Comparison of ENCODE assay signal across 8 cellular contexts in the genomic region with DNA sequence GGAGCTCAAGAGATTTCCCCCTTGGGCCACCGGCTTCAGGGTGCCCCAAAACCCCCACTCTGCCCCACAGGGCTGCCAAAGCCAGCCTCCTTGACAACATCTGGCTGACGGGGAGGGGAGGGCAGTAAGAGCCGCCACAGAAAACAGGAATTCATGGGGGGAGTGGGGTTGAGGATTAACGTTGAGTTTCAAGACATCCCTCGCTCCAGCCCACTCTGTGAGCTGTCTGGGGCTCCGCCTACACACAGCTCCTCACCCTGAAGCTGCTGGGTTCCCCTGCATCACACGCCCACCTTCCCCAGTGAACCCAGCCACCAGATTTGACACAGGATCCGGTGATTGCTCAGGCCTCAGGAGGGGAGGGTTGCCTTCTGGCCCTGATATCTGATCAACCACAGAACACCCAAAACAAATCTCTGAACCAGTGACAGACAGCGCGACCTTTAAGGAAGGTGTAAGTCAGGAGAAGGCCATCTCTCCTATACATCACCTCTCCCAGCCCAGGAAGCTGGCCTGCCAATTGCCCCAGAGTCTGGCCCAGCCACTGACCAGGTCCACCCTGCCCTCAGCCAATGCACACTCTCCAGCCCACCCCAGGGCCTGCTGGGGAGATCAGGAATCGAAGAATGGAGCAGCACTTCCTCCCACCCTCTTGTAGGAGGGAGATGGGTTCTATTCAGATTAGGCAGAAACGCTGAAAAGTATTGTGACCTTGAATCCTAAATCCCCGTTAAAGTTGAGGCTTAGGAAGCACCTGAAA.
DNase-seq lines count a peak whose midpoint lies in the region; ATAC-seq and TF ChIP-seq lines count a peak whose summit lies in the region.

No MANE protein-coding gene starts in this region.

- no peak overlapping the region for H3K4me3 ChIP-seq in sigmoid colon

- H3K27ac Mint-ChIP-seq in activated CD4-positive, alpha-beta memory T cell treated with anti-CD3 and anti-CD28 coated beads for 36 hours = peak overlapping the region; percentile 94
- H3K27ac Mint-ChIP-seq in type B pancreatic cell (no peak overlapping the region), WTC11 (no peak overlapping the region; the same call in 1 of the 2 replicates)

- H3K36me3 ChIP-seq in sigmoid colon = no peaks in the 10 kb centered on the region

- no peak for TF ChIP-seq EP300 in sigmoid colon (IDR thresholded peaks at IDR 0.05)

- H3K4me1 Mint-ChIP-seq in activated CD4-positive, alpha-beta memory T cell treated with anti-CD3 and anti-CD28 coated beads for 36 hours (ENCODE audit: low read depth) = peaks cover 96% of the 10 kb centered on the region
- H3K4me1 Mint-ChIP-seq in type B pancreatic cell (ENCODE audit: unreplicated experiment) (peaks cover 63% of the 10 kb centered on the region), WTC11 (peaks cover 21% of the 10 kb centered on the region)

- WGBS in sigmoid colon, 2 donors = 70 to 89% methylated on average over 13 of the region's 13 CpGs

- peak overlapping the region in 3 of 4 donors; percentile 80 to 87 (median 83) for H3K27ac ChIP-seq in sigmoid colon

- DNase-seq in activated CD4-positive, alpha-beta memory T cell treated with anti-CD3 and anti-CD28 coated beads for 36 hours = peak; percentile 88
- peak; percentile 60 for DNase-seq in sigmoid colon
- DNase-seq in type B pancreatic cell (ENCODE audit: extremely low spot score, unreplicated experiment) = no peak
- DNase-seq in Right ventricle myocardium inferior (ENCODE audit: missing footprints) = no peak
- no peak for DNase-seq in WTC11 (ENCODE audit: low spot score)
- DNase-seq in NCI-H748 treated with DMSO at 0.1 percent for 48 hours (lab: John Stamatoyannopoulos, UW) = no peak

- H3K4me3 Mint-ChIP-seq in activated CD4-positive, alpha-beta memory T cell treated with anti-CD3 and anti-CD28 coated beads for 36 hours = no peak overlapping the region
- no peak overlapping the region for H3K4me3 Mint-ChIP-seq in type B pancreatic cell
- no peak overlapping the region for H3K4me3 Mint-ChIP-seq in WTC11

- H3K9me3 Mint-ChIP-seq in activated CD4-positive, alpha-beta memory T cell treated with anti-CD3 and anti-CD28 coated beads for 36 hours = no peaks in the 10 kb centered on the region
- H3K9me3 Mint-ChIP-seq in type B pancreatic cell (no peaks in the 10 kb centered on the region), WTC11 (no peaks in the 10 kb centered on the region)

- peaks cover 26% of the 10 kb centered on the region for H3K36me3 Mint-ChIP-seq in activated CD4-positive, alpha-beta memory T cell treated with anti-CD3 and anti-CD28 coated beads for 36 hours
- H3K36me3 Mint-ChIP-seq in type B pancreatic cell (peaks cover 22% of the 10 kb centered on the region), WTC11 (no peaks in the 10 kb centered on the region)

- intact Hi-C loops in activated CD4-positive, alpha-beta memory T cell treated with anti-CD3 and anti-CD28 coated beads for 36 hours (cut with micrococcal nuclease) = loop anchor here (1.0 to 5.0 kb wide), 6 partner anchors 18 to 176 kb away; no protein-coding TSS in a partner anchor
- intact Hi-C loops in sigmoid colon (cut with DNase I) (loop anchor here (5.0 kb wide), 2 partner anchors 94 to 181 kb away; a partner anchor contains a TSS), Right ventricle myocardium inferior (cut with DNase I) (no loop called here)

- CTCF ChIA-PET in activated CD4-positive, alpha-beta memory T cell treated with anti-CD3 and anti-CD28 coated beads for 36 hours (lab: Charles Lee) = interaction anchor here (0.7 to 1.7 kb wide), 10 partner anchors 11 to 180 kb away, joined by 3 to 6 read pairs (median 4); a partner anchor contains a TSS
- CTCF ChIA-PET in WTC11 (lab: Charles Lee) = interaction anchor here (1.1 to 1.2 kb wide), 2 partner anchors 34 to 295 kb away, joined by 3 to 6 read pairs; no protein-coding TSS in a partner anchor

- TF ChIP-seq POLR2A in sigmoid colon (IDR thresholded peaks at IDR 0.05) = no peak

- TF ChIP-seq CTCF in sigmoid colon (IDR thresholded peaks at IDR 0.05) = no peak
- TF ChIP-seq CTCF in type B pancreatic cell (conservative IDR thresholded peaks at IDR 0.05) = no peak
- TF ChIP-seq CTCF in WTC11 (IDR thresholded peaks at IDR 0.05) = no peak

- POLR2A ChIA-PET in activated CD4-positive, alpha-beta memory T cell treated with anti-CD3 and anti-CD28 coated beads for 36 hours (lab: Charles Lee) = interaction anchor here (0.8 to 2.3 kb wide), 14 partner anchors 10 to 179 kb away, joined by 3 to 11 read pairs (median 4); a partner anchor contains a TSS
- POLR2A ChIA-PET in WTC11 (lab: Charles Lee) = interaction anchor here (0.6 kb wide), 1 partner anchor 256 kb away, joined by 4 read pairs; no protein-coding TSS in a partner anchor

- H3K27me3 Mint-ChIP-seq in activated CD4-positive, alpha-beta memory T cell treated with anti-CD3 and anti-CD28 coated beads for 36 hours = no peaks in the 10 kb centered on the region
- H3K27me3 Mint-ChIP-seq in type B pancreatic cell (no peaks in the 10 kb centered on the region), WTC11 (ENCODE audit: low read depth) (no peaks in the 10 kb centered on the region)

- no peaks in the 10 kb centered on the region for H3K27me3 ChIP-seq in sigmoid colon

- H3K9me3 ChIP-seq in sigmoid colon = no peaks in the 10 kb centered on the region

- peaks cover 0 to 70% (median 66%) of the 10 kb centered on the region in 4 donors for H3K4me1 ChIP-seq in sigmoid colon

- ATAC-seq in GM19023 (IDR thresholded peaks at IDR 0.05; ENCODE audit: unreplicated experiment) (peak; percentile 64), HG02970 (IDR thresholded peaks at IDR 0.05; ENCODE audit: low FRiP score, unreplicated experiment) (peak; percentile 38), Right ventricle myocardium inferior (no peak), WTC11 (no peak)

TF ChIP-seq in WTC11, 78 proteins besides CTCF, POLR2A, EP300 and RAD21:
- TF ChIP-seq, protein P1, sequence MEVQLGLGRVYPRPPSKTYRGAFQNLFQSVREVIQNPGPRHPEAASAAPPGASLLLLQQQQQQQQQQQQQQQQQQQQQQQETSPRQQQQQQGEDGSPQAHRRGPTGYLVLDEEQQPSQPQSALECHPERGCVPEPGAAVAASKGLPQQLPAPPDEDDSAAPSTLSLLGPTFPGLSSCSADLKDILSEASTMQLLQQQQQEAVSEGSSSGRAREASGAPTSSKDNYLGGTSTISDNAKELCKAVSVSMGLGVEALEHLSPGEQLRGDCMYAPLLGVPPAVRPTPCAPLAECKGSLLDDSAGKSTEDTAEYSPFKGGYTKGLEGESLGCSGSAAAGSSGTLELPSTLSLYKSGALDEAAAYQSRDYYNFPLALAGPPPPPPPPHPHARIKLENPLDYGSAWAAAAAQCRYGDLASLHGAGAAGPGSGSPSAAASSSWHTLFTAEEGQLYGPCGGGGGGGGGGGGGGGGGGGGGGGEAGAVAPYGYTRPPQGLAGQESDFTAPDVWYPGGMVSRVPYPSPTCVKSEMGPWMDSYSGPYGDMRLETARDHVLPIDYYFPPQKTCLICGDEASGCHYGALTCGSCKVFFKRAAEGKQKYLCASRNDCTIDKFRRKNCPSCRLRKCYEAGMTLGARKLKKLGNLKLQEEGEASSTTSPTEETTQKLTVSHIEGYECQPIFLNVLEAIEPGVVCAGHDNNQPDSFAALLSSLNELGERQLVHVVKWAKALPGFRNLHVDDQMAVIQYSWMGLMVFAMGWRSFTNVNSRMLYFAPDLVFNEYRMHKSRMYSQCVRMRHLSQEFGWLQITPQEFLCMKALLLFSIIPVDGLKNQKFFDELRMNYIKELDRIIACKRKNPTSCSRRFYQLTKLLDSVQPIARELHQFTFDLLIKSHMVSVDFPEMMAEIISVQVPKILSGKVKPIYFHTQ (CRISPR knock-in tag; IDR thresholded peaks at IDR 0.05) = no peak
- TF ChIP-seq ZNF416 (CRISPR knock-in tag; IDR thresholded peaks at IDR 0.05) (no peak), IRF2 (CRISPR knock-in tag; IDR thresholded peaks at IDR 0.05; ENCODE audit: borderline replicate concordance, low read depth) (no peak), ZNF396 (CRISPR knock-in tag; IDR thresholded peaks at IDR 0.05; ENCODE audit: borderline replicate concordance) (no peak), ZNF671 (CRISPR knock-in tag; IDR thresholded peaks at IDR 0.05) (no peak)
- TF ChIP-seq, protein P2, sequence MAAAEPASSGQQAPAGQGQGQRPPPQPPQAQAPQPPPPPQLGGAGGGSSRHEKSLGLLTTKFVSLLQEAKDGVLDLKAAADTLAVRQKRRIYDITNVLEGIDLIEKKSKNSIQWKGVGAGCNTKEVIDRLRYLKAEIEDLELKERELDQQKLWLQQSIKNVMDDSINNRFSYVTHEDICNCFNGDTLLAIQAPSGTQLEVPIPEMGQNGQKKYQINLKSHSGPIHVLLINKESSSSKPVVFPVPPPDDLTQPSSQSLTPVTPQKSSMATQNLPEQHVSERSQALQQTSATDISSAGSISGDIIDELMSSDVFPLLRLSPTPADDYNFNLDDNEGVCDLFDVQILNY (CRISPR knock-in tag; IDR thresholded peaks at IDR 0.05) = no peak
- TF ChIP-seq, protein P3, sequence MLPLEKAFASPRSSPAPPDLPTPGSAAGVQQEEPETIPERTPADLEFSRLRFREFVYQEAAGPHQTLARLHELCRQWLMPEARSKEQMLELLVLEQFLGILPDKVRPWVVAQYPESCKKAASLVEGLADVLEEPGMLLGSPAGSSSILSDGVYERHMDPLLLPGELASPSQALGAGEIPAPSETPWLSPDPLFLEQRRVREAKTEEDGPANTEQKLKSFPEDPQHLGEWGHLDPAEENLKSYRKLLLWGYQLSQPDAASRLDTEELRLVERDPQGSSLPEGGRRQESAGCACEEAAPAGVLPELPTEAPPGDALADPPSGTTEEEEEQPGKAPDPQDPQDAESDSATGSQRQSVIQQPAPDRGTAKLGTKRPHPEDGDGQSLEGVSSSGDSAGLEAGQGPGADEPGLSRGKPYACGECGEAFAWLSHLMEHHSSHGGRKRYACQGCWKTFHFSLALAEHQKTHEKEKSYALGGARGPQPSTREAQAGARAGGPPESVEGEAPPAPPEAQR (CRISPR knock-in tag; IDR thresholded peaks at IDR 0.05) = no peak
- TF ChIP-seq, protein P4, sequence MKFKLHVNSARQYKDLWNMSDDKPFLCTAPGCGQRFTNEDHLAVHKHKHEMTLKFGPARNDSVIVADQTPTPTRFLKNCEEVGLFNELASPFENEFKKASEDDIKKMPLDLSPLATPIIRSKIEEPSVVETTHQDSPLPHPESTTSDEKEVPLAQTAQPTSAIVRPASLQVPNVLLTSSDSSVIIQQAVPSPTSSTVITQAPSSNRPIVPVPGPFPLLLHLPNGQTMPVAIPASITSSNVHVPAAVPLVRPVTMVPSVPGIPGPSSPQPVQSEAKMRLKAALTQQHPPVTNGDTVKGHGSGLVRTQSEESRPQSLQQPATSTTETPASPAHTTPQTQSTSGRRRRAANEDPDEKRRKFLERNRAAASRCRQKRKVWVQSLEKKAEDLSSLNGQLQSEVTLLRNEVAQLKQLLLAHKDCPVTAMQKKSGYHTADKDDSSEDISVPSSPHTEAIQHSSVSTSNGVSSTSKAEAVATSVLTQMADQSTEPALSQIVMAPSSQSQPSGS (CRISPR knock-in tag; IDR thresholded peaks at IDR 0.05; ENCODE audit: borderline replicate concordance, low read depth) = no peak

Comparison
In these comparisons a context has a peak if more than half of its experiments do, and no peak if none do; other contexts are left out.
1. ATAC-seq: peak in GM19023 (single experiment) and HG02970 (single experiment); none in Right ventricle myocardium inferior (single experiment) and WTC11 (single experiment).
2. DNase-seq: peak in activated CD4-positive, alpha-beta memory T cell treated with anti-CD3 and anti-CD28 coated beads for 36 hours (single experiment) and sigmoid colon (single experiment); none in type B pancreatic cell (single experiment), Right ventricle myocardium inferior (single experiment), WTC11 (single experiment) and NCI-H748 treated with DMSO at 0.1 percent for 48 hours (single experiment).